Comparison of ENCODE assay signal across 11 cellular contexts in the genomic region with DNA sequence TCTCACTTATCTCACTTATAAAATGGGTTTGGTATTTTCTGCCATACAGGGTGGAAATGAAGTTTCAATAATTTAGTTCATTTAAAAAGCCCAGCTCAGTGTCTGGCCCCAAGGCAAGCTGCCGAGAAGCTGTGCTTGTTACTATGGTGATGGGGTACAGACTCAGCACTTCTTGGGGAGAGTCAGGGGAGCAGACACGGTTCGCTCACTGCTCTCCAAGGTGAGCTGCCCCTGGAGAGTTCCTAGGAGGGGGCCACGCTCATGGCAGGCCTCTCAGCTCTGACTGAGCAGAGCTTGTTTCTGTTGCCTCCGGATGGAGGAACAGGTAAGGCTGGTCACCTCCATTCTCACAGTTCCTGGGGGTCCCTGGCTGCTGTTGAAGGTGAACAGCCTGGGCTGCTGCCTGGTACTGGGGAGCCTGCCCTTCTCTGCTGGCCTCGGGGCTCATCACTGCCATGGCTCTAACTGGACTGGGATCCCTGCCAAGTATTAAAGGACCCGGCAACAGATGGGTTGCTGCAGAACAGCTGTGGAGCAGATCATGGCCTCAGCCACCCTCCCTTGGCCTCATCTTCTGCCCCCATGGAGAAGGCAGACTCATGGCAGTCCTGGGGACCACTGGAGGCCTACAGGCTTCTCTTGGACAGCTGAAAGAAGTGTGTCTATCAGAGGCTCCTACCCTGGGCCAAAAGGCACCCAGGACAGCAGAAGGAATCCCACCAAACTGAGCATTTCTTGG. TPM values are rescaled to one million over a fixed set of nuclear protein-coding genes. Genes with fewer than 3 reads are reported as not detected.
DNase-seq lines count a peak whose midpoint lies in the region; ATAC-seq and TF ChIP-seq lines count a peak whose summit lies in the region.
"Had no signal": no experiment of that assay in that cellular context is flagged by ENCODE, and none has a peak within 500 bp of the region (broad histone marks: within the 10 kb centered on the region; RNA-seq: fewer than 3 reads in every experiment).

No MANE protein-coding gene starts in this region.

- TF ChIP-seq EP300 in SK-N-SH (IDR thresholded peaks at IDR 0.05; ENCODE audit: borderline replicate concordance in 1 of 2, low read depth in 1 of 2, low read length in 1 of 2), result peak in 1 of 2 experiments; percentile 89; a peak in 2 of 4 replicates

- CTCF ChIA-PET in SK-N-SH (lab: Yijun Ruan, JAX) (interaction anchor here (0.7 to 3.3 kb wide), 13 partner anchors 10 to 152 kb away, joined by 3 to 17 read pairs (median 6); a partner anchor contains a TSS), A673 (lab: Charles Lee) (no interaction called here)

- no peak overlapping the region for H2AFZ ChIP-seq in SK-N-SH (ENCODE audit: low read depth)

- H3F3A ChIP-seq in SK-N-SH (replicated peaks; ENCODE audit: insufficient read depth), result peaks cover 2% of the 10 kb centered on the region

- ATAC-seq in lung (ENCODE audit: insufficient read depth, low FRiP score) (no peak), HG03457 (IDR thresholded peaks at IDR 0.05; ENCODE audit: unreplicated experiment) (no peak), HG03039 (IDR thresholded peaks at IDR 0.05; ENCODE audit: unreplicated experiment) (no peak)
- ATAC-seq: CD8-positive, alpha-beta T cell had no signal

- H3K27me3 ChIP-seq in BE2C, result no peaks in the 10 kb centered on the region
- H3K27me3 ChIP-seq in SK-N-SH (ENCODE audit: insufficient read depth), result no peaks in the 10 kb centered on the region
- H3K27me3 ChIP-seq in lung (ENCODE audit: control insufficient read depth, insufficient read depth), result no peaks in the 10 kb centered on the region
- no peaks in the 10 kb centered on the region for H3K27me3 ChIP-seq in vagina
- H3K27me3 ChIP-seq in A673 (replicated peaks; ENCODE audit: insufficient read depth, low read depth, low read length, poor library complexity), result no peaks in the 10 kb centered on the region

- peaks cover 47% of the 10 kb centered on the region for H3K4me1 ChIP-seq in BE2C
- H3K4me1 ChIP-seq in SK-N-SH (ENCODE audit: control insufficient read depth in 1 of 2, insufficient read depth in 2 of 2, low read depth in 1 of 2, low read length in 1 of 2), result peaks cover 14 to 60% of the 10 kb centered on the region in 2 experiments
- H3K4me1 ChIP-seq in lung (ENCODE audit: control insufficient read depth in 2 of 2, insufficient read depth in 2 of 2, low read length in 2 of 2), result peaks cover 11 to 22% of the 10 kb centered on the region in 2 donors
- H3K4me1 ChIP-seq in vagina, result peaks cover 70% of the 10 kb centered on the region
- no peaks in the 10 kb centered on the region for H3K4me1 ChIP-seq in A673 (ENCODE audit: insufficient read depth, low read length, poor library complexity, severe bottlenecking)

- 68% methylated on average over 3 of the region's 7 CpGs for WGBS in SK-N-SH (ENCODE audit: low lambda C conversion rate)
- 69 to 75% methylated on average over 7 of the region's 7 CpGs for WGBS in lung, 2 donors

- H3K27ac ChIP-seq in SK-N-SH (ENCODE audit: low read depth in 2 of 2, low read length in 1 of 2) (peak overlapping the region in 1 of 2 experiments; percentile 71; a peak in 2 of 4 replicates), lung (ENCODE audit: low read depth in 1 of 2, low read length in 1 of 2) (peak overlapping the region; percentile 33 to 58), vagina (no peak overlapping the region), A673 (ENCODE audit: low read depth, low read length, poor library complexity, severe bottlenecking) (no peak overlapping the region)

- intact Hi-C loops in vagina (cut with DNase I) (no loop called here), A673 (cut with micrococcal nuclease; ENCODE audit: unreplicated experiment) (no loop called here)

- no peak overlapping the region for H3K4me2 ChIP-seq in SK-N-SH

- H3K4me3 ChIP-seq in BE2C (ENCODE audit: low read depth, low read length) (no peak overlapping the region), SK-N-SH (ENCODE audit: low read depth in 2 of 2, low read length in 1 of 2) (no peak overlapping the region), lung (no peak overlapping the region), vagina (no peak overlapping the region), A673 (ENCODE audit: low read depth, low read length, poor library complexity, severe bottlenecking) (no peak overlapping the region)

- TF ChIP-seq POLR2A in vagina (IDR thresholded peaks at IDR 0.05), result no peak

- TF ChIP-seq RAD21 in SK-N-SH (IDR thresholded peaks at IDR 0.05; ENCODE audit: low read length), result peak; percentile 17; the same call in 1 of the 2 replicates

- no peaks in the 10 kb centered on the region for H3K9me2 ChIP-seq in SK-N-SH

- BruUV-seq in A673 (replicated peaks; lab: Mats Ljungman, UMichigan), result no TSS peak

- H3K9me3 ChIP-seq in BE2C, result no peaks in the 10 kb centered on the region
- H3K9me3 ChIP-seq in SK-N-SH, result no peaks in the 10 kb centered on the region
- H3K9me3 ChIP-seq in lung (ENCODE audit: control insufficient read depth in 2 of 2, insufficient read depth in 1 of 2, low read length in 1 of 2), result no peaks in the 10 kb centered on the region
- H3K9me3 ChIP-seq in vagina, result no peaks in the 10 kb centered on the region
- no peaks in the 10 kb centered on the region for H3K9me3 ChIP-seq in A673 (ENCODE audit: low read depth, low read length, poor library complexity, severe bottlenecking)

- TF ChIP-seq CTCF in BE2C (IDR thresholded peaks at IDR 0.05; ENCODE audit: low read depth, low read length) (no peak), SK-N-SH (IDR thresholded peaks at IDR 0.05) (no peak), lung (IDR thresholded peaks at IDR 0.05; ENCODE audit: control extremely low read depth, extremely low read depth) (no peak), vagina (IDR thresholded peaks at IDR 0.05) (no peak), A673 (conservative IDR thresholded peaks at IDR 0.05; ENCODE audit: low read depth, low read length) (no peak)

- DNase-seq in BE2C (peak; percentile 87), G401 (ENCODE audit: low spot score) (peak; percentile 21), SK-N-SH (peak; percentile 90), lung (ENCODE audit: low spot score) (no peak), vagina (ENCODE audit: extremely low spot score in 2 of 2) (no peak), A673 (ENCODE audit: low spot score) (no peak)
- DNase-seq: CD8-positive, alpha-beta T cell; NCI-H526 treated with DMSO at 0.1 percent for 48 hours had no signal

- H3K9ac ChIP-seq in SK-N-SH, result no peak overlapping the region

- H4K20me1 ChIP-seq in SK-N-SH (ENCODE audit: insufficient read depth), result peaks cover 34% of the 10 kb centered on the region

- H3K79me2 ChIP-seq in SK-N-SH (ENCODE audit: insufficient read depth), result peaks cover 51% of the 10 kb centered on the region

- in situ Hi-C loops in G401 (cut with HindIII; ENCODE audit: low sequenced_read_pairs), result no loop called here

- POLR2A ChIA-PET in SK-N-SH (lab: Yijun Ruan, JAX), result interaction anchor here (1.2 to 2.1 kb wide), 2 partner anchors 29 to 68 kb away, joined by 3 to 13 read pairs; a partner anchor contains a TSS
- POLR2A ChIA-PET in A673 (lab: Charles Lee; ENCODE audit: low non-redundant PET), result no interaction called here

- H3K36me3 ChIP-seq in BE2C (peaks cover 40% of the 10 kb centered on the region), SK-N-SH (replicated peaks in 1 of 2; ENCODE audit: control insufficient read depth in 1 of 2, insufficient read depth in 2 of 2, low read length in 1 of 2) (peaks cover 60 to 61% of the 10 kb centered on the region in 2 experiments), lung (ENCODE audit: control insufficient read depth in 2 of 2, insufficient read depth in 2 of 2, low read length in 2 of 2) (peaks cover 3 to 49% of the 10 kb centered on the region in 2 donors), vagina (peaks cover 0 to 65% of the 10 kb centered on the region in 2 donors), A673 (ENCODE audit: insufficient read depth, low read length, poor library complexity, severe bottlenecking) (no peaks in the 10 kb centered on the region)

TF ChIP-seq in SK-N-SH, 30 proteins besides CTCF, POLR2A, EP300 and RAD21 (continues in another document):
- TF ChIP-seq MXI1 (IDR thresholded peaks at IDR 0.05; ENCODE audit: low read depth, low read length) (peak; percentile 39; the same call in 1 of the 2 replicates), GATA2 (CRISPR knock-in tag; IDR thresholded peaks at IDR 0.05) (peak; percentile 34; the same call in 1 of the 2 replicates), NFIC (IDR thresholded peaks at IDR 0.05; ENCODE audit: borderline replicate concordance) (peak; percentile 61)
- TF ChIP-seq, protein P1, sequence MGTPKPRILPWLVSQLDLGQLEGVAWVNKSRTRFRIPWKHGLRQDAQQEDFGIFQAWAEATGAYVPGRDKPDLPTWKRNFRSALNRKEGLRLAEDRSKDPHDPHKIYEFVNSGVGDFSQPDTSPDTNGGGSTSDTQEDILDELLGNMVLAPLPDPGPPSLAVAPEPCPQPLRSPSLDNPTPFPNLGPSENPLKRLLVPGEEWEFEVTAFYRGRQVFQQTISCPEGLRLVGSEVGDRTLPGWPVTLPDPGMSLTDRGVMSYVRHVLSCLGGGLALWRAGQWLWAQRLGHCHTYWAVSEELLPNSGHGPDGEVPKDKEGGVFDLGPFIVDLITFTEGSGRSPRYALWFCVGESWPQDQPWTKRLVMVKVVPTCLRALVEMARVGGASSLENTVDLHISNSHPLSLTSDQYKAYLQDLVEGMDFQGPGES (IDR thresholded peaks at IDR 0.05; ENCODE audit: low read depth, low read length), result no peak

RNA-seq across cellular contexts. Expression of a gene that starts 25.8 kb away (rescaled TPM):
- polyA plus RNA-seq in BE2C (2012; ENCODE audit: insufficient read depth, insufficient read length, low read depth), result not detected
- not detected in 2 replicates for total RNA-seq in G401 (2014; rRNA removed; shearing (Covaris generic))
- 0.08 TPM in 1 of 2 replicates, not detected in the other for polyA plus RNA-seq in SK-N-SH (2012; rRNA removed)
- polyA plus RNA-seq in SK-N-SH (2012; cell fraction: cytosol; rRNA removed), result not detected in 2 replicates
- 0.10 TPM in 1 of 2 replicates, not detected in the other for polyA plus RNA-seq in SK-N-SH (2012; cell fraction: nucleus; rRNA removed)
- under 1 TPM in 1 of 2 donors, not detected in 1; 0.21 TPM for total RNA-seq in lung
- polyA plus RNA-seq in lung, result under 1 TPM; 0.08 to 0.40 TPM
- total RNA-seq in vagina, result not detected
- 0.22 TPM in 1 of 2 replicates, not detected in the other for total RNA-seq in A673 (2021)
- total RNA-seq: posterior vena cava had no signal

RNA-seq across cellular contexts. Expression of a gene that starts 29.1 kb away (rescaled TPM):
- 5.5 TPM for polyA plus RNA-seq in BE2C (2012; ENCODE audit: insufficient read depth, insufficient read length, low read depth)
- 17.5 and 17.8 TPM in 2 replicates for total RNA-seq in G401 (2014; rRNA removed; shearing (Covaris generic))
- polyA plus RNA-seq in SK-N-SH (2012; rRNA removed) (11.9 and 13.7 TPM in 2 replicates), lung (1 to 10 TPM; 6.4 to 9.2 TPM)
- 4.4 and 7.2 TPM in 2 replicates for polyA plus RNA-seq in SK-N-SH (2012; cell fraction: cytosol; rRNA removed)
- polyA plus RNA-seq in SK-N-SH (2012; cell fraction: nucleus; rRNA removed), result 51.1 and 59.6 TPM in 2 replicates
- total RNA-seq in lung (10 to 100 TPM in 1 of 2 donors, 1 to 10 TPM in 1; 5.9 to 13.5 TPM), vagina (9.8 TPM), A673 (2021) (3.0 and 5.5 TPM in 2 replicates)

Comparison
In these comparisons a context has a peak if more than half of its experiments do, and no peak if none do; other contexts are left out.
1. DNase-seq: peak in BE2C (single experiment), G401 (single experiment) and SK-N-SH (single experiment); none in lung (single experiment), vagina (0 of 2) and A673 (single experiment).
2. H3K27ac ChIP-seq: peak in lung (2 of 2); none in vagina (single experiment) and A673 (single experiment).